20 cellular contexts compared by ENCODE assay signal in the genomic region with DNA sequence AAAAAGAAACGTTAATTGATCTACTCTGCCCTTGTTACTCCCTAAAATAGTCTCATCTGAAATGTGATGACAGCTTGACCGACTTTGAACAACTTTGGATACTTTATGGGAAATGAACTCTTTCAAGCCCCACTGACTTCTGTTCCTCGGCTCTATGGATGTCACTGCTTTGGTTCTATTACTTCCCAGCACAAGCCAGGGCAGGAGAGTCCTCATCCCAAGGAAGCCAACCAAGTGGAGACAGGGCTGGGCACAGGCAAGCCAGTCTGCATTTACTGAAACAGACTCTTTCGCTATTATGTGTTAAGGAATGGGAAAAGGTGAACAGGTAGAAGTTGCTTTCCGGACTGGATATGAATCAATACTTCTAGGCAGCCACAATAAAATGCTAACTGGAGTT.
"Had no signal": no experiment of that assay in that cellular context is flagged by ENCODE, and none has a peak within 500 bp of the region (broad histone marks: within the 10 kb centered on the region; RNA-seq: fewer than 3 reads in every experiment).

No MANE protein-coding gene starts in this region.

- H3K4me3 ChIP-seq: mucosa of descending colon, spleen, suprapubic skin had no signal

- ATAC-seq: esophagus mucosa; mucosa of descending colon; natural killer cell treated with Interleukin-12 subunit alpha and Interleukin-12 subunit beta and Interleukin-15 and Interleukin-18, amount 100 ng/mL, for 72 hours; SK-N-SH treated with all-trans-retinoic acid at 6 μM for 48 hours had no signal

- H3K9me3 ChIP-seq: mucosa of descending colon, neutrophil, spleen, suprapubic skin had no signal

- H3K27me3 Mint-ChIP-seq: natural killer cell treated with Interleukin-12 subunit alpha and Interleukin-12 subunit beta and Interleukin-15 and Interleukin-18, amount 100 ng/mL, for 72 hours had no signal

- H3K9me3 Mint-ChIP-seq: activated CD4-positive, alpha-beta T cell treated with anti-CD3 and anti-CD28 coated beads, Interleukin-2, amount 10 ng/mL, durations not matched to agents 24 days and 14 days; immature natural killer cell had no signal

- H3K4me1 ChIP-seq: parathyroid adenoma, suprapubic skin had no signal

- H3K36me3 Mint-ChIP-seq: natural killer cell treated with Interleukin-12 subunit alpha and Interleukin-12 subunit beta and Interleukin-15 and Interleukin-18, amount 100 ng/mL, for 72 hours had no signal

- H3K27ac Mint-ChIP-seq: activated CD4-positive, alpha-beta T cell treated with anti-CD3 and anti-CD28 coated beads, Interleukin-2, amount 10 ng/mL, durations not matched to agents 24 days and 14 days; immature natural killer cell; natural killer cell treated with Interleukin-12 subunit alpha and Interleukin-12 subunit beta and Interleukin-15 and Interleukin-18, amount 100 ng/mL, for 72 hours had no signal

- DNase-seq: activated CD4-positive, alpha-beta T cell treated with anti-CD3 and anti-CD28 coated beads, Interleukin-2, amount 10 ng/mL, durations not matched to agents 24 days and 14 days; activated CD8-positive, alpha-beta memory T cell treated with anti-CD3 and anti-CD28 coated beads, Interleukin-2, amount 50 U/mL, for 48 hours; activated gamma-delta T cell treated with Interleukin-2 at 50 U/mL for 16 hours; effector CD4-positive, alpha-beta T cell; immature natural killer cell; kidney glomerular epithelial cell; mesenchymal stem cell; mucosa of descending colon; spleen; stimulated activated CD4-positive, alpha-beta T cell treated with anti-CD3 and anti-CD28 coated beads, Interleukin-4, amount 100 ng/mL, for 4 hours; stimulated activated naive CD4-positive, alpha-beta T cell; T-helper 1 cell; T1000; trophoblast cell had no signal

- H3K27me3 ChIP-seq: neutrophil, spleen, suprapubic skin had no signal

- H3K27ac ChIP-seq: neutrophil, parathyroid adenoma, spleen, suprapubic skin had no signal

- H3K36me3 ChIP-seq: neutrophil, spleen, suprapubic skin had no signal

- H3K4me3 Mint-ChIP-seq: activated CD4-positive, alpha-beta T cell treated with anti-CD3 and anti-CD28 coated beads, Interleukin-2, amount 10 ng/mL, durations not matched to agents 24 days and 14 days; immature natural killer cell; natural killer cell treated with Interleukin-12 subunit alpha and Interleukin-12 subunit beta and Interleukin-15 and Interleukin-18, amount 100 ng/mL, for 72 hours had no signal
